Comparison of ENCODE assay signal across 8 cellular contexts in genomic region chr10:44118500-44118899, GRCh38.
"Had no signal": no experiment of that assay in that cellular context is flagged by ENCODE, and none has a peak within 500 bp of the region (broad histone marks: within the 10 kb centered on the region; RNA-seq: fewer than 3 reads in every experiment).

No MANE protein-coding gene starts in this region.

- DNase-seq: GDM1, GF-D8 had no signal

- H3K4me3 ChIP-seq: GM12878 had no signal

- FAIRE-seq: G401.6, GM12878, GM12891, GM12892, GM18507, GM19239 had no signal

- ATAC-seq: GM12878 had no signal
